ENCODE assay signal across 1 cellular context in the genomic region with DNA sequence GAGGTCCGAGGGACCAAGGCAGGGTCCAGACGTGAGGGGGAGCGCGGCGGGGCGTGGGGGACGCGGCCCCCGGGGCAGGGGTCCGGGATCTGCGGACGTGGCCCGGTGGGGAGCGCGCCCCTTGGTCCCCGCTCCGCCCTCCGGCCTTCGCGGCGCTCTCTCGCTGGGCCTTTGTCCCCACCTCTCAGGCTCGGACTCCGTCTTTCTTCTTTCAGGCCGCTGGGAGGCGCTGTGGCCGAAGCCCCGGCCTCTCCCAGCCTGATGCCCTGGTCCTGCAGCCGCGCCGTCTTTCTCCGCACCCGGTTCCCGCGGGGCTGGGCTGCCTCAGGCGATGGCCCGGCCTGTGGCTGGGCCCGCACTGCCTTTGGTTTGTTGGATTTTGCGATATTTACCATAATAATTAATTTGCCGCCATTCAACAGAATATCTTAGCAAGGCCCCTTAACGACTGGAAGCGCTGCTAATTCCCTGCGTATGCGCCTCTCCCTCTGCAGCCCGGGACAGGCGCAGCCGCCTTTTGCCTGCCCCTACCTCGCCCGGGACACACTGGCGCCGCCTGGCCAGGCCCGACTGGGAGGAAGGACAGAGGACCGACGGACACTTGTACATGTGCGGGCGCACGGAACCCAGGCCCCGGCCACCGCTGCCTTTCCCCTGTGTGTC.
TF ChIP-seq lines count a peak whose summit lies in the region.

No MANE protein-coding gene starts in this region.

TF ChIP-seq in HepG2, 621 proteins besides CTCF, POLR2A, EP300 and RAD21 (continued from another document and continues in another):
- TF ChIP-seq, protein P1, sequence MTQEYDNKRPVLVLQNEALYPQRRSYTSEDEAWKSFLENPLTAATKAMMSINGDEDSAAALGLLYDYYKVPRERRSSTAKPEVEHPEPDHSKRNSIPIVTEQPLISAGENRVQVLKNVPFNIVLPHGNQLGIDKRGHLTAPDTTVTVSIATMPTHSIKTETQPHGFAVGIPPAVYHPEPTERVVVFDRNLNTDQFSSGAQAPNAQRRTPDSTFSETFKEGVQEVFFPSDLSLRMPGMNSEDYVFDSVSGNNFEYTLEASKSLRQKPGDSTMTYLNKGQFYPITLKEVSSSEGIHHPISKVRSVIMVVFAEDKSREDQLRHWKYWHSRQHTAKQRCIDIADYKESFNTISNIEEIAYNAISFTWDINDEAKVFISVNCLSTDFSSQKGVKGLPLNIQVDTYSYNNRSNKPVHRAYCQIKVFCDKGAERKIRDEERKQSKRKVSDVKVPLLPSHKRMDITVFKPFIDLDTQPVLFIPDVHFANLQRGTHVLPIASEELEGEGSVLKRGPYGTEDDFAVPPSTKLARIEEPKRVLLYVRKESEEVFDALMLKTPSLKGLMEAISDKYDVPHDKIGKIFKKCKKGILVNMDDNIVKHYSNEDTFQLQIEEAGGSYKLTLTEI (CRISPR knock-in tag; conservative IDR thresholded peaks at IDR 0.05), result no peak
- TF ChIP-seq ELF1 (CRISPR knock-in tag; IDR thresholded peaks at IDR 0.05) (no peak), IRF2 (CRISPR knock-in tag; IDR thresholded peaks at IDR 0.05) (peak; percentile 29; the same call in 1 of the 2 replicates), ZNF431 (CRISPR knock-in tag; IDR thresholded peaks at IDR 0.05; ENCODE audit: borderline replicate concordance, low read depth) (no peak), ZNF44 (CRISPR knock-in tag; IDR thresholded peaks at IDR 0.05) (no peak), ZNF138 (CRISPR knock-in tag; IDR thresholded peaks at IDR 0.05; ENCODE audit: low read depth) (no peak), PHF5A (CRISPR knock-in tag; IDR thresholded peaks at IDR 0.05; ENCODE audit: low read depth, unreplicated experiment) (no peak), ZNF569 (CRISPR knock-in tag; IDR thresholded peaks at IDR 0.05; ENCODE audit: borderline replicate concordance) (no peak), SMYD3 (CRISPR knock-in tag; IDR thresholded peaks at IDR 0.05) (no peak), ZNF34 (CRISPR knock-in tag; IDR thresholded peaks at IDR 0.05; ENCODE audit: borderline replicate concordance) (0 out of 2 replicates have a peak, but pooled peaks have one; percentile 52), ZNF614 (CRISPR knock-in tag; IDR thresholded peaks at IDR 0.05; ENCODE audit: borderline replicate concordance) (no peak), MED1 (CRISPR knock-in tag; IDR thresholded peaks at IDR 0.05) (peak; percentile 51; the same call in 1 of the 2 replicates), TCF12 (IDR thresholded peaks at IDR 0.05) (no peak), TCF12 (CRISPR knock-in tag; IDR thresholded peaks at IDR 0.05) (no peak), POGZ (CRISPR knock-in tag; IDR thresholded peaks at IDR 0.05) (peak; percentile 61; the same call in 1 of the 2 replicates), MXD4 (CRISPR knock-in tag; IDR thresholded peaks at IDR 0.05) (no peak), CREB1 (IDR thresholded peaks at IDR 0.05) (no peak), CREB1 (CRISPR knock-in tag; IDR thresholded peaks at IDR 0.05) (no peak), KAT7 (CRISPR knock-in tag; IDR thresholded peaks at IDR 0.05; ENCODE audit: borderline replicate concordance) (peak; percentile 42; the same call in 1 of the 2 replicates), ZBTB7B (CRISPR knock-in tag; IDR thresholded peaks at IDR 0.05) (peak; percentile 85), SRY (CRISPR knock-in tag; IDR thresholded peaks at IDR 0.05) (no peak), PHF8 (CRISPR knock-in tag; IDR thresholded peaks at IDR 0.05) (peak; percentile 47; the same call in 1 of the 2 replicates), ZNF160 (CRISPR knock-in tag; IDR thresholded peaks at IDR 0.05) (no peak), ZNF367 (CRISPR knock-in tag; IDR thresholded peaks at IDR 0.05; ENCODE audit: borderline replicate concordance) (no peak), ZEB1 (IDR thresholded peaks at IDR 0.05; ENCODE audit: insufficient replicate concordance, low read depth) (no peak), ZSCAN20 (CRISPR knock-in tag; IDR thresholded peaks at IDR 0.05; ENCODE audit: borderline replicate concordance) (no peak), SUZ12 (IDR thresholded peaks at IDR 0.05; ENCODE audit: low read depth, low read length) (peak; percentile 25; the same call in 1 of the 2 replicates), ZNF296 (CRISPR knock-in tag; conservative IDR thresholded peaks at IDR 0.05) (no peak), HOXA5 (CRISPR knock-in tag; IDR thresholded peaks at IDR 0.05) (0 out of 2 replicates have a peak, but pooled peaks have one; percentile 38), GTF3A (CRISPR knock-in tag; conservative IDR thresholded peaks at IDR 0.05) (0 out of 2 replicates have a peak, but pooled peaks have one; percentile 35), RFXAP (CRISPR knock-in tag; IDR thresholded peaks at IDR 0.05; ENCODE audit: borderline replicate concordance) (no peak), MEIS1 (CRISPR knock-in tag; IDR thresholded peaks at IDR 0.05; ENCODE audit: borderline replicate concordance) (peak; percentile 82; the same call in 1 of the 2 replicates), ZNF383 (CRISPR knock-in tag; IDR thresholded peaks at IDR 0.05; ENCODE audit: borderline replicate concordance) (0 out of 2 replicates have a peak, but pooled peaks have one; percentile 49), MATR3 (CRISPR knock-in tag; IDR thresholded peaks at IDR 0.05) (no peak), SOX6 (IDR thresholded peaks at IDR 0.05) (no peak), SOX6 (CRISPR knock-in tag; IDR thresholded peaks at IDR 0.05) (no peak; the same call in 1 of the 2 replicates)
- TF ChIP-seq, protein P2, sequence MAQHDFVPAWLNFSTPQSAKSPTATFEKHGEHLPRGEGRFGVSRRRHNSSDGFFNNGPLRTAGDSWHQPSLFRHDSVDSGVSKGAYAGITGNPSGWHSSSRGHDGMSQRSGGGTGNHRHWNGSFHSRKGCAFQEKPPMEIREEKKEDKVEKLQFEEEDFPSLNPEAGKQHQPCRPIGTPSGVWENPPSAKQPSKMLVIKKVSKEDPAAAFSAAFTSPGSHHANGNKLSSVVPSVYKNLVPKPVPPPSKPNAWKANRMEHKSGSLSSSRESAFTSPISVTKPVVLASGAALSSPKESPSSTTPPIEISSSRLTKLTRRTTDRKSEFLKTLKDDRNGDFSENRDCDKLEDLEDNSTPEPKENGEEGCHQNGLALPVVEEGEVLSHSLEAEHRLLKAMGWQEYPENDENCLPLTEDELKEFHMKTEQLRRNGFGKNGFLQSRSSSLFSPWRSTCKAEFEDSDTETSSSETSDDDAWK (CRISPR knock-in tag; IDR thresholded peaks at IDR 0.05), result no peak
- TF ChIP-seq, protein P3, sequence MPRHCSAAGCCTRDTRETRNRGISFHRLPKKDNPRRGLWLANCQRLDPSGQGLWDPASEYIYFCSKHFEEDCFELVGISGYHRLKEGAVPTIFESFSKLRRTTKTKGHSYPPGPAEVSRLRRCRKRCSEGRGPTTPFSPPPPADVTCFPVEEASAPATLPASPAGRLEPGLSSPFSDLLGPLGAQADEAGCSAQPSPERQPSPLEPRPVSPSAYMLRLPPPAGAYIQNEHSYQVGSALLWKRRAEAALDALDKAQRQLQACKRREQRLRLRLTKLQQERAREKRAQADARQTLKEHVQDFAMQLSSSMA (CRISPR knock-in tag; IDR thresholded peaks at IDR 0.05), result no peak
- TF ChIP-seq, protein P4, sequence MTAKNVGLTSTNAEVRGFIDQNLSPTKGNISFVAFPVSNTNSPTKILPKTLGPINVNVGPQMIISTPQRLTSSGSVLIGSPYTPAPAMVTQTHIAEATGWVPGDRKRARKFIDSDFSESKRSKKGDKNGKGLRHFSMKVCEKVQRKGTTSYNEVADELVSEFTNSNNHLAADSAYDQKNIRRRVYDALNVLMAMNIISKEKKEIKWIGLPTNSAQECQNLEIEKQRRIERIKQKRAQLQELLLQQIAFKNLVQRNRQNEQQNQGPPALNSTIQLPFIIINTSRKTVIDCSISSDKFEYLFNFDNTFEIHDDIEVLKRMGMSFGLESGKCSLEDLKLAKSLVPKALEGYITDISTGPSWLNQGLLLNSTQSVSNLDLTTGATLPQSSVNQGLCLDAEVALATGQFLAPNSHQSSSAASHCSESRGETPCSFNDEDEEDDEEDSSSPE (CRISPR knock-in tag; IDR thresholded peaks at IDR 0.05), result peak; percentile 26; the same call in 1 of the 2 replicates
- TF ChIP-seq, protein P5, sequence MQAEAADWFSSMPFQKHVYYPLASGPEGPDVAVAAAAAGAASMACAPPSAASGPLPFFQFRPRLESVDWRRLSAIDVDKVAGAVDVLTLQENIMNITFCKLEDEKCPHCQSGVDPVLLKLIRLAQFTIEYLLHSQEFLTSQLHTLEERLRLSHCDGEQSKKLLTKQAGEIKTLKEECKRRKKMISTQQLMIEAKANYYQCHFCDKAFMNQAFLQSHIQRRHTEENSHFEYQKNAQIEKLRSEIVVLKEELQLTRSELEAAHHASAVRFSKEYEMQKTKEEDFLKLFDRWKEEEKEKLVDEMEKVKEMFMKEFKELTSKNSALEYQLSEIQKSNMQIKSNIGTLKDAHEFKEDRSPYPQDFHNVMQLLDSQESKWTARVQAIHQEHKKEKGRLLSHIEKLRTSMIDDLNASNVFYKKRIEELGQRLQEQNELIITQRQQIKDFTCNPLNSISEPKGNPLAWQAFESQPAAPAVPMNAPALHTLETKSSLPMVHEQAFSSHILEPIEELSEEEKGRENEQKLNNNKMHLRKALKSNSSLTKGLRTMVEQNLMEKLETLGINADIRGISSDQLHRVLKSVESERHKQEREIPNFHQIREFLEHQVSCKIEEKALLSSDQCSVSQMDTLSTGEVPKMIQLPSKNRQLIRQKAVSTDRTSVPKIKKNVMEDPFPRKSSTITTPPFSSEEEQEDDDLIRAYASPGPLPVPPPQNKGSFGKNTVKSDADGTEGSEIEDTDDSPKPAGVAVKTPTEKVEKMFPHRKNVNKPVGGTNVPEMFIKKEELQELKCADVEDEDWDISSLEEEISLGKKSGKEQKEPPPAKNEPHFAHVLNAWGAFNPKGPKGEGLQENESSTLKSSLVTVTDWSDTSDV (CRISPR knock-in tag; IDR thresholded peaks at IDR 0.05), result 0 out of 2 replicates have a peak, but pooled peaks have one; percentile 32
- TF ChIP-seq, protein P6, sequence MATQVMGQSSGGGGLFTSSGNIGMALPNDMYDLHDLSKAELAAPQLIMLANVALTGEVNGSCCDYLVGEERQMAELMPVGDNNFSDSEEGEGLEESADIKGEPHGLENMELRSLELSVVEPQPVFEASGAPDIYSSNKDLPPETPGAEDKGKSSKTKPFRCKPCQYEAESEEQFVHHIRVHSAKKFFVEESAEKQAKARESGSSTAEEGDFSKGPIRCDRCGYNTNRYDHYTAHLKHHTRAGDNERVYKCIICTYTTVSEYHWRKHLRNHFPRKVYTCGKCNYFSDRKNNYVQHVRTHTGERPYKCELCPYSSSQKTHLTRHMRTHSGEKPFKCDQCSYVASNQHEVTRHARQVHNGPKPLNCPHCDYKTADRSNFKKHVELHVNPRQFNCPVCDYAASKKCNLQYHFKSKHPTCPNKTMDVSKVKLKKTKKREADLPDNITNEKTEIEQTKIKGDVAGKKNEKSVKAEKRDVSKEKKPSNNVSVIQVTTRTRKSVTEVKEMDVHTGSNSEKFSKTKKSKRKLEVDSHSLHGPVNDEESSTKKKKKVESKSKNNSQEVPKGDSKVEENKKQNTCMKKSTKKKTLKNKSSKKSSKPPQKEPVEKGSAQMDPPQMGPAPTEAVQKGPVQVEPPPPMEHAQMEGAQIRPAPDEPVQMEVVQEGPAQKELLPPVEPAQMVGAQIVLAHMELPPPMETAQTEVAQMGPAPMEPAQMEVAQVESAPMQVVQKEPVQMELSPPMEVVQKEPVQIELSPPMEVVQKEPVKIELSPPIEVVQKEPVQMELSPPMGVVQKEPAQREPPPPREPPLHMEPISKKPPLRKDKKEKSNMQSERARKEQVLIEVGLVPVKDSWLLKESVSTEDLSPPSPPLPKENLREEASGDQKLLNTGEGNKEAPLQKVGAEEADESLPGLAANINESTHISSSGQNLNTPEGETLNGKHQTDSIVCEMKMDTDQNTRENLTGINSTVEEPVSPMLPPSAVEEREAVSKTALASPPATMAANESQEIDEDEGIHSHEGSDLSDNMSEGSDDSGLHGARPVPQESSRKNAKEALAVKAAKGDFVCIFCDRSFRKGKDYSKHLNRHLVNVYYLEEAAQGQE (IDR thresholded peaks at IDR 0.05; ENCODE audit: borderline replicate concordance in 1 of 2, low read depth in 1 of 2, low read length in 2 of 2), result no peak
- TF ChIP-seq, protein P7, sequence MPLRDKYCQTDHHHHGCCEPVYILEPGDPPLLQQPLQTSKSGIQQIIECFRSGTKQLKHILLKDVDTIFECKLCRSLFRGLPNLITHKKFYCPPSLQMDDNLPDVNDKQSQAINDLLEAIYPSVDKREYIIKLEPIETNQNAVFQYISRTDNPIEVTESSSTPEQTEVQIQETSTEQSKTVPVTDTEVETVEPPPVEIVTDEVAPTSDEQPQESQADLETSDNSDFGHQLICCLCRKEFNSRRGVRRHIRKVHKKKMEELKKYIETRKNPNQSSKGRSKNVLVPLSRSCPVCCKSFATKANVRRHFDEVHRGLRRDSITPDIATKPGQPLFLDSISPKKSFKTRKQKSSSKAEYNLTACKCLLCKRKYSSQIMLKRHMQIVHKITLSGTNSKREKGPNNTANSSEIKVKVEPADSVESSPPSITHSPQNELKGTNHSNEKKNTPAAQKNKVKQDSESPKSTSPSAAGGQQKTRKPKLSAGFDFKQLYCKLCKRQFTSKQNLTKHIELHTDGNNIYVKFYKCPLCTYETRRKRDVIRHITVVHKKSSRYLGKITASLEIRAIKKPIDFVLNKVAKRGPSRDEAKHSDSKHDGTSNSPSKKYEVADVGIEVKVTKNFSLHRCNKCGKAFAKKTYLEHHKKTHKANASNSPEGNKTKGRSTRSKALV (CRISPR knock-in tag; IDR thresholded peaks at IDR 0.05), result peak; percentile 93; the same call in 1 of the 2 replicates
- TF ChIP-seq, protein P8, sequence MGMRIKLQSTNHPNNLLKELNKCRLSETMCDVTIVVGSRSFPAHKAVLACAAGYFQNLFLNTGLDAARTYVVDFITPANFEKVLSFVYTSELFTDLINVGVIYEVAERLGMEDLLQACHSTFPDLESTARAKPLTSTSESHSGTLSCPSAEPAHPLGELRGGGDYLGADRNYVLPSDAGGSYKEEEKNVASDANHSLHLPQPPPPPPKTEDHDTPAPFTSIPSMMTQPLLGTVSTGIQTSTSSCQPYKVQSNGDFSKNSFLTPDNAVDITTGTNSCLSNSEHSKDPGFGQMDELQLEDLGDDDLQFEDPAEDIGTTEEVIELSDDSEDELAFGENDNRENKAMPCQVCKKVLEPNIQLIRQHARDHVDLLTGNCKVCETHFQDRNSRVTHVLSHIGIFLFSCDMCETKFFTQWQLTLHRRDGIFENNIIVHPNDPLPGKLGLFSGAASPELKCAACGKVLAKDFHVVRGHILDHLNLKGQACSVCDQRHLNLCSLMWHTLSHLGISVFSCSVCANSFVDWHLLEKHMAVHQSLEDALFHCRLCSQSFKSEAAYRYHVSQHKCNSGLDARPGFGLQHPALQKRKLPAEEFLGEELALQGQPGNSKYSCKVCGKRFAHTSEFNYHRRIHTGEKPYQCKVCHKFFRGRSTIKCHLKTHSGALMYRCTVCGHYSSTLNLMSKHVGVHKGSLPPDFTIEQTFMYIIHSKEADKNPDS (CRISPR knock-in tag; IDR thresholded peaks at IDR 0.05), result 0 out of 2 replicates have a peak, but pooled peaks have one; percentile 45
